Comparison of ENCODE assay signal across 1 cellular context in genomic region chr13:26948353-26948752, GRCh38.
TF ChIP-seq lines count a peak whose summit lies in the region.

No MANE protein-coding gene starts in this region.

TF ChIP-seq in IMR-90, 13 proteins besides CTCF, POLR2A, EP300 and RAD21 (continued from another document):
- TF ChIP-seq SMC3 (IDR thresholded peaks at IDR 0.05; ENCODE audit: low read depth, low read length) (no peak), CEBPB (IDR thresholded peaks at IDR 0.05; ENCODE audit: low read depth, low read length) (no peak), RCOR1 (IDR thresholded peaks at IDR 0.05; ENCODE audit: insufficient replicate concordance, low read length) (no peak), MAZ (IDR thresholded peaks at IDR 0.05; ENCODE audit: borderline replicate concordance, low read depth, low read length) (no peak), NFE2L2 (IDR thresholded peaks at IDR 0.05; ENCODE audit: low read depth, low read length) (no peak), BHLHE40 (IDR thresholded peaks at IDR 0.05; ENCODE audit: low read depth, low read length) (no peak), MXI1 (IDR thresholded peaks at IDR 0.05; ENCODE audit: borderline replicate concordance, low read depth, low read length) (no peak), MAFK (IDR thresholded peaks at IDR 0.05; ENCODE audit: low read depth, low read length) (no peak), CHD1 (IDR thresholded peaks at IDR 0.05; ENCODE audit: low read depth, low read length) (no peak), RFX5 (IDR thresholded peaks at IDR 0.05; ENCODE audit: low read depth, low read length) (no peak), ELK1 (IDR thresholded peaks at IDR 0.05; ENCODE audit: borderline replicate concordance, low read depth, low read length) (no peak), FOS (IDR thresholded peaks at IDR 0.05; ENCODE audit: low read depth, low read length) (no peak)
